Comparison of ENCODE assay signal across 8 cellular contexts in the genomic region with DNA sequence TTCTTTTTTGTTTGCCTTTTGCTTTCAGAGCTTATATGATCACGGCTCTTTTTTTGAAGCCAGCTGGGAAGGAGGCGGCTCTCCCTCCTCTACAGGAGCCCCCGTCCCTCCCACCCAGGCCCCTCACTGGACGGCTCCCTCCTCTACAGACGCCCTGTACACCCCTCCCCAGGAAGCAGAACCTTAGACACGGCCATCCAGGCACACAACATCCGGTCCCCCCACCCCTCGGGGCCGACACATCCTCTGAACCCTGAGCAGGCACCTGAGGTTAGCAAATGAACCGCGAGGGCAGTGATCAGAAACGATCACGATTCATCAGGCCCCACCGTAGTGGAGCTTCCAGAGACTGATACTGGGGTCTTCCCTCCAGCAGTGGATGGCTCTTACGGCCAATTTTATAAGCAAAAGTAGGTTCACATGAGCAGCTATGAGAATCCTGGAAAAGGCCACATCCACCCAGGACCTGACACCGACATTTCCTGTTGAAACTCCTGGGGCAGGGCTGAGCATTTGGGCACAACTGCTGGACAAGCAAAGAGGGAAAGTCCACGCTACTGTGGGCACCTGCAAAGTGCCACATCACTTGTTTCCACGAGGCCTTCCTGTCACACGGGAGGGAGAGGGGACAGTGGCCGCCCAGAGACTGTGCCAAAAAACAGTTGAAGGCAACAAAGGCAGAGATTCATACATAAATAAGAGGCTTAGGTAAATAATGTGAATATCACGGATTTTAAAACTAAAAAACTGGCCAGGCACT.
DNase-seq lines count a peak whose midpoint lies in the region; ATAC-seq, FAIRE-seq and TF ChIP-seq lines count a peak whose summit lies in the region.

No MANE protein-coding gene starts in this region.

- TF ChIP-seq POLR2A in upper lobe of left lung (IDR thresholded peaks at IDR 0.05), result no peak

- H3K9ac ChIP-seq in kidney (ENCODE audit: low read length in 2 of 2), result no peak overlapping the region

- 69 to 72% methylated on average over 15 to 17 of the region's 21 CpGs for WGBS in upper lobe of left lung, 2 donors

- peaks cover 18% of the 10 kb centered on the region for H3K36me3 Mint-ChIP-seq in natural killer cell treated with Interleukin-12 subunit alpha and Interleukin-12 subunit beta and Interleukin-15 and Interleukin-18, amount 100 ng/mL, for 72 hours

- H3K27ac ChIP-seq in upper lobe of left lung, result peak overlapping the region in 1 of 4 donors; percentile 21
- H3K27ac ChIP-seq in kidney (ENCODE audit: low read depth in 2 of 2, low read length in 2 of 2), result no peak overlapping the region

- H3K9me3 Mint-ChIP-seq in natural killer cell treated with Interleukin-12 subunit alpha and Interleukin-12 subunit beta and Interleukin-15 and Interleukin-18, amount 100 ng/mL, for 72 hours, result no peaks in the 10 kb centered on the region

- DNase-seq in activated CD8-positive, alpha-beta memory T cell treated with anti-CD3 and anti-CD28 coated beads for 4 hours (ENCODE audit: low read depth in 2 of 2), result peak; percentile 52 to 66
- peak; percentile 81 for DNase-seq in natural killer cell treated with Interleukin-12 subunit alpha and Interleukin-12 subunit beta and Interleukin-15 and Interleukin-18, amount 100 ng/mL, for 72 hours (ENCODE audit: low spot score)
- DNase-seq in upper lobe of left lung (no peak), kidney (no peak), NCI-H2029 (lab: John Stamatoyannopoulos, UW) (no peak), NCI-H1694 (lab: John Stamatoyannopoulos, UW) (no peak)

- TF ChIP-seq CTCF in upper lobe of left lung (IDR thresholded peaks at IDR 0.05) (no peak), kidney (IDR thresholded peaks at IDR 0.05; ENCODE audit: borderline replicate concordance, extremely low read depth, insufficient read depth) (no peak)

- no peak for FAIRE-seq in kidney (lab: Jason Lieb, UNC)

- TF ChIP-seq EP300 in upper lobe of left lung (IDR thresholded peaks at IDR 0.05), result no peak

- H3K4me1 ChIP-seq in upper lobe of left lung, result peaks cover 0 to 22% (median 10%) of the 10 kb centered on the region in 4 donors
- peaks cover 0 to 2% of the 10 kb centered on the region in 2 donors for H3K4me1 ChIP-seq in kidney (ENCODE audit: control insufficient read depth in 1 of 2, insufficient read depth in 1 of 2, low read depth in 1 of 2, low read length in 2 of 2)

- H3K4me3 Mint-ChIP-seq in natural killer cell treated with Interleukin-12 subunit alpha and Interleukin-12 subunit beta and Interleukin-15 and Interleukin-18, amount 100 ng/mL, for 72 hours, result peak overlapping the region; percentile 76

- no peaks in the 10 kb centered on the region for H3K36me3 ChIP-seq in upper lobe of left lung
- H3K36me3 ChIP-seq in kidney (ENCODE audit: control insufficient read depth in 1 of 2, insufficient read depth in 2 of 2, low read length in 2 of 2), result no peaks in the 10 kb centered on the region

- H3K4me1 Mint-ChIP-seq in natural killer cell treated with Interleukin-12 subunit alpha and Interleukin-12 subunit beta and Interleukin-15 and Interleukin-18, amount 100 ng/mL, for 72 hours (ENCODE audit: low read depth in 2 of 2), result peaks cover 69 to 80% of the 10 kb centered on the region in 2 donors

- no peaks in the 10 kb centered on the region for H3K27me3 Mint-ChIP-seq in natural killer cell treated with Interleukin-12 subunit alpha and Interleukin-12 subunit beta and Interleukin-15 and Interleukin-18, amount 100 ng/mL, for 72 hours

- ATAC-seq in GM18907 (IDR thresholded peaks at IDR 0.05; ENCODE audit: unreplicated experiment), result peak; percentile 74
- ATAC-seq in HG03175 (IDR thresholded peaks at IDR 0.05; ENCODE audit: unreplicated experiment), result peak; percentile 89
- peak; percentile 59 to 75 for ATAC-seq in natural killer cell treated with Interleukin-12 subunit alpha and Interleukin-12 subunit beta and Interleukin-15 and Interleukin-18, amount 100 ng/mL, for 72 hours
- no peak for ATAC-seq in upper lobe of left lung (ENCODE audit: low FRiP score in 2 of 2)

- H3K4me3 ChIP-seq in upper lobe of left lung, result no peak overlapping the region
- H3K4me3 ChIP-seq in kidney (ENCODE audit: low read length in 2 of 2), result no peak overlapping the region

- H3K9me3 ChIP-seq in upper lobe of left lung (no peaks in the 10 kb centered on the region), kidney (ENCODE audit: control insufficient read depth in 1 of 2, low read length in 2 of 2) (no peaks in the 10 kb centered on the region)

- no peaks in the 10 kb centered on the region for H3K27me3 ChIP-seq in upper lobe of left lung

- H3K27ac Mint-ChIP-seq in natural killer cell treated with Interleukin-12 subunit alpha and Interleukin-12 subunit beta and Interleukin-15 and Interleukin-18, amount 100 ng/mL, for 72 hours, result peak overlapping the region; percentile 96 to 98

- intact Hi-C loops in kidney (cut with DNase I), result no loop called here

Comparison
In these comparisons a context has a peak if more than half of its experiments do, and no peak if none do; other contexts are left out.
1. ATAC-seq: peak in GM18907 (single experiment), HG03175 (single experiment) and natural killer cell treated with Interleukin-12 subunit alpha and Interleukin-12 subunit beta and Interleukin-15 and Interleukin-18, amount 100 ng/mL, for 72 hours (2 of 2); none in upper lobe of left lung (0 of 2).
2. DNase-seq: peak in activated CD8-positive, alpha-beta memory T cell treated with anti-CD3 and anti-CD28 coated beads for 4 hours (2 of 2) and natural killer cell treated with Interleukin-12 subunit alpha and Interleukin-12 subunit beta and Interleukin-15 and Interleukin-18, amount 100 ng/mL, for 72 hours (single experiment); none in upper lobe of left lung (0 of 2), kidney (single experiment), NCI-H2029 (single experiment) and NCI-H1694 (single experiment).